In the genomic region with DNA sequence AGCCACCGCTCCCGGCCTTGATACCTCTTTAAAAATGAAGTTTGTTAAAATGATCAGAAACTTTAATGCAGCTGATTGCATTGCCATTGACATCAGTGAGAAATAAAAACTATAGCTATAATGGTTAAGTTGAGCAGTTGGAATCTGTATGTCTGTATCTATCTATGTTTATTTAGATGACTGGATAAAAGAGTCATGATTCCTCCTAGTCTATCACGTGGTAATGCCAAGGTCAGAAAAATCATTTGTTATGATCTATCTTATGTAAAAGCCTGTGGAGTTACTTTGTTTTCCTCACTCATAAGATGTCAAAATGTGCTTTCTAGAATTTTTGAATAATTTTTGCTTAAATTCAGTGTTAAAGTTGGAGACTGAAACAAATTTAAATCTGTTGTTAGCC, we compare ENCODE assay signal across 13 cellular contexts.
A peak's percentile ranks its signal among the peaks of the same experiment; 100 is the strongest.
DNase-seq lines count a peak whose midpoint lies in the region; ATAC-seq and TF ChIP-seq lines count a peak whose summit lies in the region.
"Had no signal": no experiment of that assay in that cellular context is flagged by ENCODE, and none has a peak within 500 bp of the region (broad histone marks: within the 10 kb centered on the region; RNA-seq: fewer than 3 reads in every experiment).

No MANE protein-coding gene starts in this region.

- peak overlapping the region; percentile 19 for H3K27ac Mint-ChIP-seq in activated CD4-positive, alpha-beta T cell treated with anti-CD3 and anti-CD28 coated beads for 36 hours

- H3K27ac ChIP-seq in RWPE2 (ENCODE audit: poor library complexity, severe bottlenecking): peak overlapping the region; percentile 69
- H3K27ac ChIP-seq in esophagus muscularis mucosa (replicated peaks in 1 of 4): peak overlapping the region; percentile 58 to 74 (median 74)
- peak overlapping the region in 6 of 8 donors; percentile 46 to 70 (median 56) for H3K27ac ChIP-seq in spleen

- no peaks in the 10 kb centered on the region for H3K9me3 Mint-ChIP-seq in activated CD4-positive, alpha-beta T cell treated with anti-CD3 and anti-CD28 coated beads for 36 hours (ENCODE audit: low read depth)

- TF ChIP-seq POLR2A in esophagus muscularis mucosa (IDR thresholded peaks at IDR 0.05; ENCODE audit: low read depth) (no peak), spleen (IDR thresholded peaks at IDR 0.05) (no peak)

- peaks cover 47% of the 10 kb centered on the region for H3K36me3 Mint-ChIP-seq in activated CD4-positive, alpha-beta T cell treated with anti-CD3 and anti-CD28 coated beads for 36 hours (ENCODE audit: low read depth)

- TF ChIP-seq EP300 in esophagus muscularis mucosa (IDR thresholded peaks at IDR 0.05): no peak

- H3K4me1 Mint-ChIP-seq in activated CD4-positive, alpha-beta T cell treated with anti-CD3 and anti-CD28 coated beads for 36 hours: peaks cover 83% of the 10 kb centered on the region

- ATAC-seq in activated CD4-positive, alpha-beta T cell treated with anti-CD3 and anti-CD28 coated beads for 36 hours: no peak
- ATAC-seq in RWPE2 (ENCODE audit: low read depth): no peak
- ATAC-seq in HG03196 (IDR thresholded peaks at IDR 0.05; ENCODE audit: unreplicated experiment): no peak

- POLR2A ChIA-PET in activated CD4-positive, alpha-beta T cell treated with anti-CD3 and anti-CD28 coated beads for 36 hours (lab: Charles Lee): interaction anchor here (0.6 to 1.1 kb wide), 5 partner anchors 20 to 123 kb away, joined by 3 to 13 read pairs (median 4); no protein-coding TSS in a partner anchor

- H3K4me3 ChIP-seq in RWPE2 (ENCODE audit: severe bottlenecking) (no peak overlapping the region), esophagus muscularis mucosa (no peak overlapping the region), spleen (no peak overlapping the region)

- no peaks in the 10 kb centered on the region for H3K27me3 Mint-ChIP-seq in activated CD4-positive, alpha-beta T cell treated with anti-CD3 and anti-CD28 coated beads for 36 hours

- intact Hi-C loops in activated CD4-positive, alpha-beta T cell treated with anti-CD3 and anti-CD28 coated beads for 36 hours (cut with DNase I, micrococcal nuclease): loop anchor here in 1 of 2 experiments (2.0 kb wide), 1 partner anchor 43 kb away; no protein-coding TSS in a partner anchor
- intact Hi-C loops in esophagus muscularis mucosa (cut with DNase I): no loop called here
- intact Hi-C loops in spleen (cut with DNase I; ENCODE audit: low total_unique reads): no loop called here

- no peak overlapping the region for H3K4me3 Mint-ChIP-seq in activated CD4-positive, alpha-beta T cell treated with anti-CD3 and anti-CD28 coated beads for 36 hours

- H3K27me3 ChIP-seq in RWPE2 (ENCODE audit: insufficient read depth, poor library complexity, severe bottlenecking) (no peaks in the 10 kb centered on the region), esophagus muscularis mucosa (no peaks in the 10 kb centered on the region), spleen (replicated peaks in 1 of 7) (no peaks in the 10 kb centered on the region)

- no peak for DNase-seq in activated CD4-positive, alpha-beta T cell treated with anti-CD3 and anti-CD28 coated beads for 36 hours
- DNase-seq in activated CD4-positive, alpha-beta T cell treated with anti-CD3 and anti-CD28 coated beads, Interleukin-2, amount 50 U/mL, for 4 hours: no peak
- DNase-seq in RWPE2 (ENCODE audit: low spot score): no peak
- DNase-seq in esophagus muscularis mucosa (ENCODE audit: extremely low spot score): no peak
- DNase-seq in spleen: no peak
- DNase-seq in RKO (ENCODE audit: low spot score): no peak
- no peak for DNase-seq in NCI-H510A treated with DMSO at 0.1 percent for 48 hours (lab: John Stamatoyannopoulos, UW)
- DNase-seq: 8988T, anterior cingulate cortex, DMS79, NCI-H1048, NCI-H774 had no signal

- H3K9me3 ChIP-seq in RWPE2 (ENCODE audit: severe bottlenecking): no peaks in the 10 kb centered on the region
- H3K9me3 ChIP-seq in esophagus muscularis mucosa: no peaks in the 10 kb centered on the region
- H3K9me3 ChIP-seq in spleen: no peaks in the 10 kb centered on the region

- CTCF ChIA-PET in activated CD4-positive, alpha-beta T cell treated with anti-CD3 and anti-CD28 coated beads for 36 hours (lab: Charles Lee): interaction anchor here (0.6 to 2.2 kb wide), 6 partner anchors 10 to 58 kb away, joined by 3 to 11 read pairs (median 4); no protein-coding TSS in a partner anchor

- 63% methylated on average over 3 of the region's 3 CpGs for WGBS in esophagus muscularis mucosa
- 72 to 80% (median 78%) methylated on average over 3 of the region's 3 CpGs for WGBS in spleen, 5 donors

- TF ChIP-seq CTCF in RWPE2 (IDR thresholded peaks at IDR 0.05; ENCODE audit: poor library complexity, severe bottlenecking): no peak
- TF ChIP-seq CTCF in esophagus muscularis mucosa (IDR thresholded peaks at IDR 0.05): no peak
- no peak for TF ChIP-seq CTCF in spleen (IDR thresholded peaks at IDR 0.05 in 8 of 11, conservative IDR thresholded peaks at IDR 0.05 in 3 of 11)

- no peaks in the 10 kb centered on the region for H3K36me3 ChIP-seq in RWPE2 (ENCODE audit: low read depth)
- H3K36me3 ChIP-seq in esophagus muscularis mucosa: no peaks in the 10 kb centered on the region
- peaks cover 0 to 16% (median 0%) of the 10 kb centered on the region in 6 donors for H3K36me3 ChIP-seq in spleen

- H3K4me1 ChIP-seq in RWPE2 (ENCODE audit: insufficient read depth, poor library complexity, severe bottlenecking): peaks cover 45% of the 10 kb centered on the region
- H3K4me1 ChIP-seq in esophagus muscularis mucosa: peaks cover 66 to 100% (median 83%) of the 10 kb centered on the region in 4 donors
- peaks cover 41 to 100% (median 95%) of the 10 kb centered on the region in 6 donors for H3K4me1 ChIP-seq in spleen
